In the genomic region with DNA sequence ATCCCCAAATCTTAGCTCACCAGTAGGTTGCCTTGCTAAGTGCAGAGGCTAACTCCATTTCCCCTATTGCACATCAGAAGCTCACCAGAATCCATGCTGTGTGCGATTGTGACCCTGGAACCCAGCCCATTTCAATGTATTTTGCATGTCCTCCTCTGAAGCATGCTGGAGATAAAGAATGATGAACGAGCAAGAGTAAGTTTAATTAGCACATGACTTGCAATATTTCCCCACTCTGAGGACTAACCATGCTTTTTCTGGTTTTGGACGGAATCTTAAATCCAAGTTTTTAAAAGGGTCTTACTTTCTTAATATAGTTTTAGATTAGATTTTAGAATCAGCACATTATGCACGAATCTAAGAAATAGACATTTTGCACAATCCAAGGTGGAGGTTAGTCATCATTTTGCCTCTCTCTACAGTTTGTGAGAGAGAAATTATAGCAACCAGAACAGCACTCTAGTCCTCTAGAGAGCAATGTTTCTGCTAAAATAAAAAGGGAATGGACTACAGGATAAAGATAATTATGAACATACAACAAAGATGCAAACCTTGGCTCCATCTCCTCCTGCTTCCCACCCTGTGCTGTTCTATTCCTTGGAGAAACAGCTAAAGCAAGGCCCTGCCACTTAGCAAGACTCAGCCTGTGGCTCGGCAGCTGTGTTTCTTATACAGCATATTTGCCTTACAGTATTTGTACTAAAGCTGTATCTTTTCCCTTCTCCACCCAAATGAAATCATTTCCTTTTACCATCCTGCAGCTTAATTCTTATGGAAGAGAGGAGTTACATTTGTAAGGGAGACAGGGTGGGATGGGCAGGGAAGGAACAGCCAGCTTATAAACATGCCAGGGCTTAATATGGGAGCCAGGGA, we compare ENCODE assay signal across 19 cellular contexts. TPM values are rescaled to one million over a fixed set of nuclear protein-coding genes. Genes with fewer than 3 reads are reported as not detected.
DNase-seq lines count a peak whose midpoint lies in the region; ATAC-seq and TF ChIP-seq lines count a peak whose summit lies in the region.
"Had no signal": no experiment of that assay in that cellular context is flagged by ENCODE, and none has a peak within 500 bp of the region (broad histone marks: within the 10 kb centered on the region; RNA-seq: fewer than 3 reads in every experiment).

No MANE protein-coding gene starts in this region.

- CTCF ChIA-PET in HEK293 (lab: Yijun Ruan, JAX), result interaction anchor here (0.5 to 5.4 kb wide), 11 partner anchors 9 to 1093 kb away, joined by 3 to 46 read pairs (median 4); a partner anchor contains a TSS
- CTCF ChIA-PET in activated CD4-positive, alpha-beta T cell treated with anti-CD3 and anti-CD28 coated beads for 36 hours (lab: Charles Lee), result interaction anchor here (0.9 kb wide), 1 partner anchor 32 kb away, joined by 3 read pairs; no protein-coding TSS in a partner anchor

- H3K36me3 ChIP-seq in HEK293 (ENCODE audit: control insufficient read depth in 2 of 2, insufficient read depth in 1 of 2, low read length in 2 of 2), result no peaks in the 10 kb centered on the region
- H3K36me3 ChIP-seq in sigmoid colon, result no peaks in the 10 kb centered on the region

- no peak overlapping the region for H3K4me3 ChIP-seq in HEK293 (ENCODE audit: low read depth, low read length)
- no peak overlapping the region for H3K4me3 ChIP-seq in dorsolateral prefrontal cortex
- no peak overlapping the region for H3K4me3 ChIP-seq in right cardiac atrium (ENCODE audit: low read length)
- H3K4me3 ChIP-seq in sigmoid colon, result no peak overlapping the region
- H3K4me3 ChIP-seq: psoas muscle, testis had no signal

- H3K9me3 ChIP-seq in HEK293 (ENCODE audit: control insufficient read depth, insufficient read depth, low read depth, low read length) (no peaks in the 10 kb centered on the region), right cardiac atrium (ENCODE audit: control insufficient read depth, low read length) (no peaks in the 10 kb centered on the region), sigmoid colon (no peaks in the 10 kb centered on the region)
- H3K9me3 ChIP-seq: psoas muscle, testis had no signal

- H3K9me3 Mint-ChIP-seq in activated CD4-positive, alpha-beta T cell treated with anti-CD3 and anti-CD28 coated beads for 36 hours (ENCODE audit: low read depth), result no peaks in the 10 kb centered on the region
- H3K9me3 Mint-ChIP-seq: activated CD4-positive, alpha-beta T cell treated with anti-CD3 and anti-CD28 coated beads, Interleukin-2, amount 10 ng/mL, durations not matched to agents 24 days and 14 days; activated T-helper 17 cell treated with anti-CD3 and anti-CD28 coated beads, Interleukin-2, amount 50 U/mL, for 72 hours; CD4-positive, alpha-beta memory T cell; memory B cell; naive thymus-derived CD8-positive, alpha-beta T cell had no signal

- TF ChIP-seq EP300 in sigmoid colon (IDR thresholded peaks at IDR 0.05), result no peak

- in situ Hi-C loops in GM13977 (cut with MboI; ENCODE audit: low pct_unique_long_range_greater_than_20kb, low sequenced_read_pairs, unreplicated experiment), result no loop called here

- intact Hi-C loops in dorsolateral prefrontal cortex (cut with DNase I), result no loop called here
- intact Hi-C loops in right cardiac atrium (cut with DNase I), result no loop called here
- intact Hi-C loops in sigmoid colon (cut with DNase I), result no loop called here
- intact Hi-C loops in activated CD4-positive, alpha-beta T cell treated with anti-CD3 and anti-CD28 coated beads for 36 hours (cut with DNase I, micrococcal nuclease), result no loop called here

- WGBS in right cardiac atrium, result 51% methylated on average over 5 of the region's 5 CpGs
- WGBS in sigmoid colon, 2 donors, result 67 to 77% methylated on average over 5 of the region's 5 CpGs

- H3K27me3 Mint-ChIP-seq in activated CD4-positive, alpha-beta T cell treated with anti-CD3 and anti-CD28 coated beads for 36 hours, result peaks cover 27% of the 10 kb centered on the region

- H3K27ac Mint-ChIP-seq in activated CD4-positive, alpha-beta T cell treated with anti-CD3 and anti-CD28 coated beads for 36 hours, result no peak overlapping the region
- H3K27ac Mint-ChIP-seq: activated CD4-positive, alpha-beta T cell treated with anti-CD3 and anti-CD28 coated beads, Interleukin-2, amount 10 ng/mL, durations not matched to agents 24 days and 14 days; activated T-helper 17 cell treated with anti-CD3 and anti-CD28 coated beads, Interleukin-2, amount 50 U/mL, for 72 hours; CD4-positive, alpha-beta memory T cell; memory B cell; naive thymus-derived CD8-positive, alpha-beta T cell had no signal

- H3K27ac ChIP-seq in HEK293 (ENCODE audit: extremely low read depth, low read depth, low read length) (no peak overlapping the region), dorsolateral prefrontal cortex (peak overlapping the region in 54 of 59 donors; percentile 11 to 76 (median 51)), right cardiac atrium (ENCODE audit: low read length) (no peak overlapping the region), sigmoid colon (peak overlapping the region; percentile 53 to 66 (median 61))
- H3K27ac ChIP-seq: psoas muscle, testis had no signal

- POLR2A ChIA-PET in HEK293 (lab: Yijun Ruan, JAX), result interaction anchor here (0.7 kb wide), 1 partner anchor 25 kb away, joined by 5 read pairs; a partner anchor contains a TSS
- POLR2A ChIA-PET in activated CD4-positive, alpha-beta T cell treated with anti-CD3 and anti-CD28 coated beads for 36 hours (lab: Charles Lee), result no interaction called here

- DNase-seq in dorsolateral prefrontal cortex, result peak in 2 of 10 donors; percentile 48 to 56
- peak in 2 of 3 donors; percentile 20 to 51 for DNase-seq in right cardiac atrium
- DNase-seq in sigmoid colon, result no peak
- DNase-seq in activated CD4-positive, alpha-beta T cell treated with anti-CD3 and anti-CD28 coated beads for 36 hours, result no peak
- DNase-seq in GM13977 (ENCODE audit: low spot score), result no peak
- no peak for DNase-seq in NCI-H446 treated with DMSO at 0.1 percent for 48 hours (lab: John Stamatoyannopoulos, UW)
- DNase-seq in activated CD4-positive, alpha-beta T cell treated with anti-CD3 and anti-CD28 coated beads for 4 hours, result no peak
- DNase-seq: activated CD4-positive, alpha-beta T cell treated with anti-CD3 and anti-CD28 coated beads, Interleukin-2, amount 10 ng/mL, durations not matched to agents 24 days and 14 days; CD4-positive, alpha-beta memory T cell; islet precursor cell; KG1; naive thymus-derived CD8-positive, alpha-beta T cell; NCI-H524; psoas muscle; testis had no signal

- H3K4me1 Mint-ChIP-seq in activated CD4-positive, alpha-beta T cell treated with anti-CD3 and anti-CD28 coated beads for 36 hours, result no peaks in the 10 kb centered on the region
- H3K4me1 Mint-ChIP-seq: activated CD4-positive, alpha-beta T cell treated with anti-CD3 and anti-CD28 coated beads, Interleukin-2, amount 10 ng/mL, durations not matched to agents 24 days and 14 days; activated T-helper 17 cell treated with anti-CD3 and anti-CD28 coated beads, Interleukin-2, amount 50 U/mL, for 72 hours; memory B cell; naive thymus-derived CD8-positive, alpha-beta T cell had no signal

- H3K4me3 Mint-ChIP-seq in activated CD4-positive, alpha-beta T cell treated with anti-CD3 and anti-CD28 coated beads for 36 hours, result no peak overlapping the region
- H3K4me3 Mint-ChIP-seq: activated CD4-positive, alpha-beta T cell treated with anti-CD3 and anti-CD28 coated beads, Interleukin-2, amount 10 ng/mL, durations not matched to agents 24 days and 14 days; activated T-helper 17 cell treated with anti-CD3 and anti-CD28 coated beads, Interleukin-2, amount 50 U/mL, for 72 hours; CD4-positive, alpha-beta memory T cell; memory B cell; naive thymus-derived CD8-positive, alpha-beta T cell had no signal

- H3K4me1 ChIP-seq in HEK293 (ENCODE audit: control insufficient read depth, insufficient read depth, low read length) (peaks cover 9% of the 10 kb centered on the region), right cardiac atrium (ENCODE audit: control insufficient read depth, insufficient read depth, low read length) (no peaks in the 10 kb centered on the region), sigmoid colon (peaks cover 0 to 40% (median 39%) of the 10 kb centered on the region in 4 donors)
- H3K4me1 ChIP-seq: psoas muscle, testis had no signal

- H3K36me3 Mint-ChIP-seq in activated CD4-positive, alpha-beta T cell treated with anti-CD3 and anti-CD28 coated beads for 36 hours (ENCODE audit: low read depth), result no peaks in the 10 kb centered on the region
- H3K36me3 Mint-ChIP-seq: CD4-positive, alpha-beta memory T cell; memory B cell; naive thymus-derived CD8-positive, alpha-beta T cell had no signal

- no peak for TF ChIP-seq POLR2A in sigmoid colon (IDR thresholded peaks at IDR 0.05)

- no peaks in the 10 kb centered on the region for H3K27me3 ChIP-seq in dorsolateral prefrontal cortex
- H3K27me3 ChIP-seq in right cardiac atrium (ENCODE audit: control insufficient read depth, insufficient read depth), result no peaks in the 10 kb centered on the region
- no peaks in the 10 kb centered on the region for H3K27me3 ChIP-seq in sigmoid colon
- H3K27me3 ChIP-seq: testis had no signal

- TF ChIP-seq CTCF in HEK293 (tag by site-specific recombination; IDR thresholded peaks at IDR 0.05) (no peak), dorsolateral prefrontal cortex (IDR thresholded peaks at IDR 0.05 in 54 of 56, conservative IDR thresholded peaks at IDR 0.05 in 2 of 56; ENCODE audit: low read depth in 1 of 56, partially characterized antibody in 56 of 56) (no peak), sigmoid colon (IDR thresholded peaks at IDR 0.05) (no peak), GM13977 (IDR thresholded peaks at IDR 0.05; ENCODE audit: extremely low read depth, insufficient read depth, missing control alignments) (no peak)

- ATAC-seq in right cardiac atrium, result peak; percentile 49 to 67
- ATAC-seq in activated CD4-positive, alpha-beta T cell treated with anti-CD3 and anti-CD28 coated beads for 36 hours, result no peak
- ATAC-seq: activated T-helper 17 cell treated with anti-CD3 and anti-CD28 coated beads, Interleukin-2, amount 50 U/mL, for 72 hours; esophagus mucosa; naive thymus-derived CD8-positive, alpha-beta T cell; psoas muscle had no signal

TF ChIP-seq in HEK293, 187 proteins besides CTCF, POLR2A, EP300 and RAD21 (continues in another document):
- TF ChIP-seq, protein P1, sequence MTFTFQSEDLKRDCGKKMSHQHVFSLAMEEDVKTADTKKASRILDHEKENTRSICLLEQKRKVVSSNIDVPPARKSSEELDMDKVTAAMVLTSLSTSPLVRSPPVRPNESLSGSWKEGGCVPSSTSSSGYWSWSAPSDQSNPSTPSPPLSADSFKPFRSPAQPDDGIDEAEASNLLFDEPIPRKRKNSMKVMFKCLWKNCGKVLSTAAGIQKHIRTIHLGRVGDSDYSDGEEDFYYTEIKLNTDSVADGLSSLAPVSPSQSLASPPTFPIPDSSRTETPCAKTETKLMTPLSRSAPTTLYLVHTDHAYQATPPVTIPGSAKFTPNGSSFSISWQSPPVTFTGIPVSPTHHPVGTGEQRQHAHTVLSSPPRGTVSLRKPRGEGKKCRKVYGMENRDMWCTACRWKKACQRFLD (tag by site-specific recombination; IDR thresholded peaks at IDR 0.05), result no peak
- no peak for TF ChIP-seq ZNF155 (tag by site-specific recombination; IDR thresholded peaks at IDR 0.05)

RNA-seq across cellular contexts. Expression of a gene that starts 24.9 kb away (rescaled TPM):
- total RNA-seq in dorsolateral prefrontal cortex (10 to 100 TPM; 11.7 to 46.8 (median 26.5) TPM), right cardiac atrium (10 to 100 TPM; 32.0 to 45.8 (median 33.4) TPM), sigmoid colon (100 to 1,000 TPM in 3 of 4 donors, 10 to 100 TPM in 1; 95.3 to 225 (median 140) TPM)
- polyA plus RNA-seq in right cardiac atrium (24.2 TPM), sigmoid colon (10 to 100 TPM in 1 of 3 donors, 1 to 10 TPM in 2; 6.9 to 16.6 (median 9.0) TPM)
- under 1 TPM in 1 of 2 experiments, not detected in 1; 0.09 TPM for total RNA-seq in activated CD4-positive, alpha-beta T cell treated with anti-CD3 and anti-CD28 coated beads for 36 hours
- total RNA-seq: activated CD4-positive, alpha-beta T cell treated with anti-CD3 and anti-CD28 coated beads, Interleukin-2, amount 10 ng/mL, durations not matched to agents 24 days and 14 days; activated T-helper 17 cell treated with anti-CD3 and anti-CD28 coated beads, Interleukin-2, amount 50 U/mL, for 72 hours; CD4-positive, alpha-beta memory T cell; naive thymus-derived CD8-positive, alpha-beta T cell had no signal
- polyA plus RNA-seq: CD4-positive, alpha-beta memory T cell; naive thymus-derived CD8-positive, alpha-beta T cell had no signal

Comparison
In these comparisons a context has a peak if more than half of its experiments do, and no peak if none do; other contexts are left out.
1. H3K27ac ChIP-seq: peak in dorsolateral prefrontal cortex (54 of 59) and sigmoid colon (4 of 4); none in HEK293 (single experiment) and right cardiac atrium (single experiment).
2. DNase-seq: peak in right cardiac atrium (2 of 3); none in sigmoid colon (single experiment), activated CD4-positive, alpha-beta T cell treated with anti-CD3 and anti-CD28 coated beads for 36 hours (single experiment), GM13977 (single experiment), NCI-H446 treated with DMSO at 0.1 percent for 48 hours (single experiment) and activated CD4-positive, alpha-beta T cell treated with anti-CD3 and anti-CD28 coated beads for 4 hours (0 of 2).
3. RNA of a gene that starts 24.9 kb away (total RNA-seq): 95.3 to 225 TPM in sigmoid colon, 32.0 to 45.8 TPM in right cardiac atrium and 11.7 to 46.8 TPM in dorsolateral prefrontal cortex; 0.09 TPM in activated CD4-positive, alpha-beta T cell treated with anti-CD3 and anti-CD28 coated beads for 36 hours; every median in the first group is over 10 times any median in the second.